11 cellular contexts compared by ENCODE assay signal in the genomic region with DNA sequence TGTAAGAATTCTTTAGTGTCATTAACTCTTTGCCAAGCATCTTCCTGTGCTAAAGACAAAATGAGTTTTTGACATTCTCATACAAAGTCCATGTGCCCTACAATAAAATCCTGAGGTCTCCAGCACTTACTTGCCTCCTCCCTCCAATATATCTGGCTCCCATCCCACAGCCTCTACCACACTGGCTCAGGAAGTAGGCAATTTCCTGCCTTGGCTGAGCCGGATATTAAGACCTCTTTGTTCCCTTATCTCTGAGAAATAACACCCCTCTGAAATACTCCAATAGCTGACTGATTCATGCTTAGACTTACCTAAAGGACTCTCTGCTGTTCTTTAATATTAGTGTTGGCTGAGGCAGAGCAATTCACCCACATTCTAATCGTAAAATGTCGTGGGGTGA. TPM values are rescaled to one million over a fixed set of nuclear protein-coding genes. Genes with fewer than 3 reads are reported as not detected.
DNase-seq lines count a peak whose midpoint lies in the region; ATAC-seq and TF ChIP-seq lines count a peak whose summit lies in the region.
"Had no signal": no experiment of that assay in that cellular context is flagged by ENCODE, and none has a peak within 500 bp of the region (broad histone marks: within the 10 kb centered on the region; RNA-seq: fewer than 3 reads in every experiment).

No MANE protein-coding gene starts in this region.

- DNase-seq in Daoy (ENCODE audit: low read depth) (peak; percentile 90), NCI-H226 (peak; percentile 23), dermis blood vessel endothelial cell (peak; percentile 92), mucosa of descending colon (peak in 1 of 3 donors; percentile 40), DMS53 (lab: John Stamatoyannopoulos, UW) (no peak)
- DNase-seq: activated naive CD4-positive, alpha-beta T cell treated with anti-CD3 and anti-CD28 coated beads, Interleukin-2, amount 50 U/mL, for 16 hours; NCI-H774 had no signal

- no peak for TF ChIP-seq CTCF in mucosa of descending colon (IDR thresholded peaks at IDR 0.05)

- no peaks in the 10 kb centered on the region for H3K4me1 ChIP-seq in mucosa of descending colon (ENCODE audit: low read depth)
- H3K4me1 ChIP-seq: neural progenitor cell had no signal

- intact Hi-C loops in mucosa of descending colon (cut with DNase I, micrococcal nuclease): no loop called here

- no peaks in the 10 kb centered on the region for H3K9me3 ChIP-seq in mucosa of descending colon

- H3K4me3 ChIP-seq in mucosa of descending colon: no peak overlapping the region
- H3K4me3 ChIP-seq: neural progenitor cell had no signal

- H3K36me3 ChIP-seq in mucosa of descending colon (ENCODE audit: low read depth): no peaks in the 10 kb centered on the region
- H3K36me3 ChIP-seq: neural progenitor cell had no signal

- ATAC-seq in mucosa of descending colon (peak; percentile 82), GM21786 (IDR thresholded peaks at IDR 0.05; ENCODE audit: unreplicated experiment) (no peak), HG02938 (IDR thresholded peaks at IDR 0.05; ENCODE audit: unreplicated experiment) (no peak), HG03139 (IDR thresholded peaks at IDR 0.05; ENCODE audit: unreplicated experiment) (no peak)

RNA-seq across cellular contexts. Expression of a gene that starts 37.6 kb away (rescaled TPM):
- 14.2 TPM in 2 replicates for total RNA-seq in Daoy (2014; rRNA removed; shearing (Covaris generic))
- 12.4 and 12.8 TPM in 2 replicates for total RNA-seq in dermis blood vessel endothelial cell
- total RNA-seq in mucosa of descending colon: 10 to 100 TPM; 18.0 to 26.9 (median 20.7) TPM
